8 cellular contexts compared by ENCODE assay signal in the genomic region with DNA sequence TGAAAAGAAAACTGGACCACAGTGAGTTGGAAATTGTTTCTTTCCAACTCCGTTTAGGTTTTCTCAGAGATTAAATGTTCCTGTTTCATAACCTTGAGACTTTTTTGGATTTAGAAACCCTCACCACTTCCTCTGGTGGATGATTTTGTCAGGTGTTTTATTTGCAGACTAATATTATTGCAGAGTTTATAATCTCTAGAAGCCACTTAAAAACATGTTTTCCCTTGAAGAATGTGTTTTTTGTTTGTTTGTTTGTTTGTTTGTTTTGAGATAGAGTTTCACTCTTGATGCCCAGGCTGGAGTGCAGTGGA. TPM values are rescaled to one million over a fixed set of nuclear protein-coding genes. Genes with fewer than 3 reads are reported as not detected.
DNase-seq lines count a peak whose midpoint lies in the region; TF ChIP-seq lines count a peak whose summit lies in the region.

No MANE protein-coding gene starts in this region.

- H3K27me3 ChIP-seq in endodermal cell (ENCODE audit: control insufficient read depth, insufficient read depth, low read length, poor library complexity, severe bottlenecking): no peaks in the 10 kb centered on the region
- no peaks in the 10 kb centered on the region for H3K27me3 ChIP-seq in trophoblast cell (ENCODE audit: insufficient read depth, low read length)

- H3K9ac ChIP-seq in ES-I3 (ENCODE audit: low read depth, low read length): peak overlapping the region; percentile 45
- H3K9ac ChIP-seq in endodermal cell (ENCODE audit: extremely low read depth, low read length, poor library complexity, severe bottlenecking): peak overlapping the region; percentile 45
- H3K9ac ChIP-seq in trophoblast cell (ENCODE audit: low read length): no peak overlapping the region

- H3K4me3 Mint-ChIP-seq in endodermal cell: peak overlapping the region; percentile 100

- H3K27ac Mint-ChIP-seq in endodermal cell: peak overlapping the region; percentile 87

- no peak overlapping the region for H2BK5ac ChIP-seq in trophoblast cell (ENCODE audit: low read depth, low read length, poor library complexity)

- no peak overlapping the region for H2BK12ac ChIP-seq in trophoblast cell (ENCODE audit: low read length)

- H3K4me1 ChIP-seq in ES-I3 (ENCODE audit: insufficient read depth, low read length) (peaks cover 5% of the 10 kb centered on the region; the same call in 1 of the 2 replicates), OCI-LY7 (ENCODE audit: insufficient read depth, low read length, poor library complexity, severe bottlenecking) (peaks cover 14% of the 10 kb centered on the region), endodermal cell (ENCODE audit: control insufficient read depth, insufficient read depth, low read length) (no peaks in the 10 kb centered on the region), trophoblast cell (ENCODE audit: control insufficient read depth in 1 of 2, insufficient read depth in 2 of 2, low read length in 2 of 2) (no peaks in the 10 kb centered on the region)

- CTCF ChIA-PET in OCI-LY7 (lab: Charles Lee; ENCODE audit: unreplicated experiment): no interaction called here

- peaks cover 4% of the 10 kb centered on the region for H3K36me3 Mint-ChIP-seq in endodermal cell (ENCODE audit: low read depth)

- no peak overlapping the region for H2BK120ac ChIP-seq in trophoblast cell (ENCODE audit: insufficient read depth, low read length, poor library complexity)

- H3K9me3 ChIP-seq in ES-I3 (ENCODE audit: control insufficient read depth, insufficient read depth, low read length) (no peaks in the 10 kb centered on the region), OCI-LY7 (ENCODE audit: low read length) (no peaks in the 10 kb centered on the region), endodermal cell (ENCODE audit: control insufficient read depth, low read length) (no peaks in the 10 kb centered on the region), trophoblast cell (ENCODE audit: insufficient read depth, low read depth, low read length) (no peaks in the 10 kb centered on the region)

- no peaks in the 10 kb centered on the region for H3K9me2 ChIP-seq in OCI-LY7 (ENCODE audit: insufficient read depth, low read length)

- intact Hi-C loops in OCI-LY7 (cut with micrococcal nuclease; ENCODE audit: unreplicated experiment): loop anchor here (1.0 kb wide), 1 partner anchor 66 kb away; a partner anchor contains a TSS

- no peak overlapping the region for H2AK5ac ChIP-seq in trophoblast cell (ENCODE audit: low read length)

- no peaks in the 10 kb centered on the region for H3K9me3 Mint-ChIP-seq in endodermal cell

- POLR2A ChIA-PET in OCI-LY7 (lab: Charles Lee): interaction anchor here (0.8 to 1.7 kb wide), 2 partner anchors 67 to 194 kb away, joined by 3 to 6 read pairs; no protein-coding TSS in a partner anchor

- no peak overlapping the region for H3K14ac ChIP-seq in trophoblast cell (ENCODE audit: low read length)

- no peak overlapping the region for H4K91ac ChIP-seq in trophoblast cell (ENCODE audit: low read depth, low read length)

- H3K4me1 Mint-ChIP-seq in endodermal cell: peaks cover 3% of the 10 kb centered on the region

- no peak overlapping the region for H4K12ac ChIP-seq in trophoblast cell (ENCODE audit: low read depth, low read length)

- peak overlapping the region; percentile 99 for H2AFZ ChIP-seq in OCI-LY7 (ENCODE audit: low read length)
- H2AFZ ChIP-seq in trophoblast cell (ENCODE audit: insufficient read depth, low read length, poor library complexity): no peak overlapping the region

- H3K4me2 ChIP-seq in OCI-LY7 (ENCODE audit: low read length): peak overlapping the region; percentile 93
- peak overlapping the region; percentile 64 for H3K4me2 ChIP-seq in trophoblast cell (ENCODE audit: low read length)

- DNase-seq in OCI-LY7 (ENCODE audit: low spot score): no peak
- DNase-seq in endodermal cell: no peak
- DNase-seq in trophoblast cell: no peak
- no peak for DNase-seq in Kasumi-1 (lab: John Stamatoyannopoulos, UW)
- no peak for DNase-seq in kidney glomerular epithelial cell (lab: John Stamatoyannopoulos, UW)
- no peak for DNase-seq in HuH-7 (ENCODE audit: low spot score)
- DNase-seq in NCI-H1436 treated with DMSO at 0.1 percent for 48 hours (lab: John Stamatoyannopoulos, UW): no peak

- BruUV-seq in OCI-LY7 (replicated peaks; lab: Mats Ljungman, UMichigan): TSS peak; percentile 95

- peaks cover 3% of the 10 kb centered on the region for H3K79me1 ChIP-seq in trophoblast cell (ENCODE audit: low read length)

- TF ChIP-seq CTCF in OCI-LY7 (conservative IDR thresholded peaks at IDR 0.05; ENCODE audit: low read length) (no peak), endodermal cell (conservative IDR thresholded peaks at IDR 0.05) (no peak)

- no peak overlapping the region for H4K8ac ChIP-seq in trophoblast cell (ENCODE audit: low read depth, low read length)

- H3K79me2 ChIP-seq in OCI-LY7 (ENCODE audit: insufficient read depth, low read depth, low read length) (peaks cover 13% of the 10 kb centered on the region), trophoblast cell (ENCODE audit: control insufficient read depth, insufficient read depth, low read length, poor library complexity) (peaks cover 6% of the 10 kb centered on the region)

- H3K4me3 ChIP-seq in OCI-LY7 (ENCODE audit: low read depth, low read length, poor library complexity, severe bottlenecking): peak overlapping the region; percentile 97
- H3K4me3 ChIP-seq in endodermal cell (ENCODE audit: low read length): peak overlapping the region; percentile 87
- H3K4me3 ChIP-seq in trophoblast cell (ENCODE audit: low read depth, low read length): no peak overlapping the region

- H3K27me3 Mint-ChIP-seq in endodermal cell (ENCODE audit: insufficient read depth): no peaks in the 10 kb centered on the region

- H3K23ac ChIP-seq in trophoblast cell (ENCODE audit: low read length): no peak overlapping the region

- H3K4ac ChIP-seq in trophoblast cell (ENCODE audit: low read depth, low read length): no peak overlapping the region

- H4K20me1 ChIP-seq in OCI-LY7 (ENCODE audit: insufficient read depth, low read length): no peaks in the 10 kb centered on the region

- 57 to 65% methylated on average over 1 of the region's 1 CpG for WGBS in endodermal cell (ENCODE audit: insufficient coverage in 1 of 2, insufficient read length in 1 of 2), 2 experiments
- WGBS in trophoblast cell (ENCODE audit: extremely low coverage, insufficient coverage, insufficient read length): no CpG with 5 or more reads among the region's 1 CpG

- H3K27ac ChIP-seq in OCI-LY7 (ENCODE audit: low read depth, low read length, poor library complexity, severe bottlenecking) (peak overlapping the region; percentile 44), endodermal cell (ENCODE audit: low read depth, low read length) (no peak overlapping the region), trophoblast cell (ENCODE audit: low read depth, low read length) (no peak overlapping the region)

- no peak overlapping the region for H3K18ac ChIP-seq in trophoblast cell (ENCODE audit: low read length)

- H3K36me3 ChIP-seq in ES-I3 (ENCODE audit: insufficient read depth, low read length) (no peaks in the 10 kb centered on the region), OCI-LY7 (ENCODE audit: insufficient read depth, low read length) (no peaks in the 10 kb centered on the region), endodermal cell (ENCODE audit: control insufficient read depth, insufficient read depth, low read length) (no peaks in the 10 kb centered on the region), trophoblast cell (ENCODE audit: control insufficient read depth in 1 of 2, insufficient read depth in 2 of 2, low read length in 2 of 2) (no peaks in the 10 kb centered on the region)

RNA-seq across cellular contexts. Expression of a gene that starts 0.5 kb away (rescaled TPM):
- total RNA-seq in OCI-LY7 (2014; rRNA removed; shearing (Covaris generic)): 27.0 and 27.2 TPM in 2 replicates
- 33.0 and 33.6 TPM in 2 replicates for total RNA-seq in OCI-LY7 (2022)
- 10 to 100 TPM; 41.9 to 54.9 TPM for total RNA-seq in endodermal cell
- polyA plus RNA-seq in endodermal cell (2013, experiment 1 of 2): 45.2 TPM
- polyA plus RNA-seq in endodermal cell (2013, experiment 2 of 2): 44.2 TPM
- polyA plus RNA-seq in trophoblast cell (2013): 22.9 and 25.0 TPM in 2 replicates
